ENCODE assay signal across 9 cellular contexts in the genomic region with DNA sequence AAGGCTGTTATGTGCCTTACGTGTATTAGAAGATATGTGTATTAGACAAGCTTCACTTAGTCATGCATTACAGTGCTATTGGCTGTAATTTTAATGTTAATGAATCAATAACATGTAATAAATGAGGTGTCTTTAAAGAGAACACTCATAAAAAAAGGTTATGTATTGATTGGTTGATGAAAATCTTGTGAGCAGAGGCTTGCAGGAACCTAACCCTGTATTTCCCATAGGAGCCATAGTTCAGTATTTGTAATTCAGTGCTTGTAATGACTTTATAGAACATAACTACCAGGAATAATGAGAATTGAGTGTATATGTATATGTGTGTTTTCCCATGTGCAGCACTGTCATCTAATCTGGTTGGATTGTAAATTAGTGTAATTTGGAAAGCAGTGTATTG.
"Had no signal": no experiment of that assay in that cellular context is flagged by ENCODE, and none has a peak within 500 bp of the region (broad histone marks: within the 10 kb centered on the region; RNA-seq: fewer than 3 reads in every experiment).

No MANE protein-coding gene starts in this region.

- H3K4me2 ChIP-seq: KMS-11 had no signal

- FAIRE-seq: HepG2, HTR-8/SVneo, K562 had no signal

- H3K27ac ChIP-seq: HL-60, KMS-11 had no signal

- H3K36me3 Mint-ChIP-seq: IgD-negative memory B cell had no signal

- H3K27ac Mint-ChIP-seq: IgD-negative memory B cell had no signal

- H3K9me3 Mint-ChIP-seq: IgD-negative memory B cell had no signal

- DNase-seq: IMR-90, KBM-7, KG1 had no signal

- H3K4me3 Mint-ChIP-seq: IgD-negative memory B cell had no signal

- H3K4me3 ChIP-seq: K562 had no signal

- H3K4me1 Mint-ChIP-seq: IgD-negative memory B cell had no signal

- H3K9ac ChIP-seq: KMS-11 had no signal
